In genomic region chr13:40769970-40770369, GRCh38 we compare ENCODE assay signal across 8 cellular contexts. TPM values are rescaled to one million over a fixed set of nuclear protein-coding genes. Genes with fewer than 3 reads are reported as not detected.
DNase-seq lines count a peak whose midpoint lies in the region; ATAC-seq and TF ChIP-seq lines count a peak whose summit lies in the region.

No MANE protein-coding gene starts in this region.

- peak overlapping the region; percentile 95 for H3K4me3 Mint-ChIP-seq in dendritic cell treated with granulocyte-macrophage colony-stimulating factor and Interleukin-4, amounts not matched to agents 40 ng/mL and 50 ng/mL, for 4 days
- peak overlapping the region; percentile 98 for H3K4me3 Mint-ChIP-seq in neural crest cell

- peak overlapping the region; percentile 86 to 96 (median 90) for H3K9ac ChIP-seq in BLaER1 treated with 17β-estradiol and CSF1 and Interleukin-3, amounts not matched to agents 10 nM and 100 nM

- peak overlapping the region; percentile 76 to 95 (median 86) for H3K4me3 ChIP-seq in BLaER1 treated with 17β-estradiol and CSF1 and Interleukin-3, amounts not matched to agents 10 nM and 100 nM
- peak overlapping the region; percentile 96 for H3K4me3 ChIP-seq in LNCaP clone FGC (ENCODE audit: low read depth, low read length)

- peaks cover 13 to 18% (median 16%) of the 10 kb centered on the region in 10 experiments for H3K4me1 ChIP-seq in BLaER1 treated with 17β-estradiol and CSF1 and Interleukin-3, amounts not matched to agents 10 nM and 100 nM

- H3K9me3 ChIP-seq in BLaER1 treated with 17β-estradiol and CSF1 and Interleukin-3, amounts not matched to agents 10 nM and 100 nM (replicated peaks in 1 of 11): no peaks in the 10 kb centered on the region

- peaks cover 13% of the 10 kb centered on the region for H3K4me1 Mint-ChIP-seq in dendritic cell treated with granulocyte-macrophage colony-stimulating factor and Interleukin-4, amounts not matched to agents 40 ng/mL and 50 ng/mL, for 4 days (ENCODE audit: low read depth)
- peaks cover 24% of the 10 kb centered on the region for H3K4me1 Mint-ChIP-seq in neural crest cell

- intact Hi-C loops in dendritic cell treated with granulocyte-macrophage colony-stimulating factor and Interleukin-4, amounts not matched to agents 40 ng/mL and 50 ng/mL, for 4 days (cut with micrococcal nuclease): loop anchor here (5.0 to 10.0 kb wide), 5 partner anchors 105 to 1085 kb away; partner anchors contain the start of genes FOXO1 and WBP4

- ATAC-seq in HG03159 (IDR thresholded peaks at IDR 0.05; ENCODE audit: unreplicated experiment): no peak
- ATAC-seq in GM21737 (IDR thresholded peaks at IDR 0.05; ENCODE audit: unreplicated experiment): no peak
- ATAC-seq in GM19455 (IDR thresholded peaks at IDR 0.05; ENCODE audit: unreplicated experiment): no peak

- no peaks in the 10 kb centered on the region; a peak in 1 of 22 replicates for H4K20me1 ChIP-seq in BLaER1 treated with 17β-estradiol and CSF1 and Interleukin-3, amounts not matched to agents 10 nM and 100 nM

- no peaks in the 10 kb centered on the region for H3K27me3 Mint-ChIP-seq in dendritic cell treated with granulocyte-macrophage colony-stimulating factor and Interleukin-4, amounts not matched to agents 40 ng/mL and 50 ng/mL, for 4 days
- H3K27me3 Mint-ChIP-seq in neural crest cell (ENCODE audit: low read depth): no peaks in the 10 kb centered on the region

- peaks cover 8 to 30% (median 23%) of the 10 kb centered on the region in 11 experiments; a peak in 20 of 22 replicates for H3K36me3 ChIP-seq in BLaER1 treated with 17β-estradiol and CSF1 and Interleukin-3, amounts not matched to agents 10 nM and 100 nM

- H3K9me3 Mint-ChIP-seq in dendritic cell treated with granulocyte-macrophage colony-stimulating factor and Interleukin-4, amounts not matched to agents 40 ng/mL and 50 ng/mL, for 4 days: no peaks in the 10 kb centered on the region
- no peaks in the 10 kb centered on the region for H3K9me3 Mint-ChIP-seq in neural crest cell

- DNase-seq in LNCaP clone FGC (ENCODE audit: low read depth) (no peak), neural crest cell (ENCODE audit: low read depth, low spot score) (no peak), islet precursor cell (no peak)

- peak overlapping the region in 10 of 11 experiments; percentile 80 to 92 (median 88); a peak in 15 of 22 replicates for H3K27ac ChIP-seq in BLaER1 treated with 17β-estradiol and CSF1 and Interleukin-3, amounts not matched to agents 10 nM and 100 nM

- peak overlapping the region; percentile 76 to 98 (median 93) for H3K4me2 ChIP-seq in BLaER1 treated with 17β-estradiol and CSF1 and Interleukin-3, amounts not matched to agents 10 nM and 100 nM

- TF ChIP-seq CTCF in LNCaP clone FGC (IDR thresholded peaks at IDR 0.05; ENCODE audit: control insufficient read depth, extremely low read depth, insufficient read depth): no peak
- no peak for TF ChIP-seq CTCF in neural crest cell (conservative IDR thresholded peaks at IDR 0.05)

- H3K27ac Mint-ChIP-seq in dendritic cell treated with granulocyte-macrophage colony-stimulating factor and Interleukin-4, amounts not matched to agents 40 ng/mL and 50 ng/mL, for 4 days: no peak overlapping the region
- H3K27ac Mint-ChIP-seq in neural crest cell (ENCODE audit: unreplicated experiment): no peak overlapping the region

- peaks cover 20% of the 10 kb centered on the region for H3K36me3 Mint-ChIP-seq in dendritic cell treated with granulocyte-macrophage colony-stimulating factor and Interleukin-4, amounts not matched to agents 40 ng/mL and 50 ng/mL, for 4 days (ENCODE audit: low read depth)
- no peaks in the 10 kb centered on the region for H3K36me3 Mint-ChIP-seq in neural crest cell (ENCODE audit: low read depth)

- no peaks in the 10 kb centered on the region for H3K27me3 ChIP-seq in BLaER1 treated with 17β-estradiol and CSF1 and Interleukin-3, amounts not matched to agents 10 nM and 100 nM

RNA-seq across cellular contexts. Expression of gene MRPS31, which starts 1.0 kb away (rescaled TPM):
- total RNA-seq in neural crest cell: 32.0 and 34.6 TPM in 2 replicates

RNA-seq across cellular contexts. Expression of gene SLC25A15, which starts 19.4 kb away (rescaled TPM):
- total RNA-seq in neural crest cell: 23.5 and 25.6 TPM in 2 replicates
